In the genomic region with DNA sequence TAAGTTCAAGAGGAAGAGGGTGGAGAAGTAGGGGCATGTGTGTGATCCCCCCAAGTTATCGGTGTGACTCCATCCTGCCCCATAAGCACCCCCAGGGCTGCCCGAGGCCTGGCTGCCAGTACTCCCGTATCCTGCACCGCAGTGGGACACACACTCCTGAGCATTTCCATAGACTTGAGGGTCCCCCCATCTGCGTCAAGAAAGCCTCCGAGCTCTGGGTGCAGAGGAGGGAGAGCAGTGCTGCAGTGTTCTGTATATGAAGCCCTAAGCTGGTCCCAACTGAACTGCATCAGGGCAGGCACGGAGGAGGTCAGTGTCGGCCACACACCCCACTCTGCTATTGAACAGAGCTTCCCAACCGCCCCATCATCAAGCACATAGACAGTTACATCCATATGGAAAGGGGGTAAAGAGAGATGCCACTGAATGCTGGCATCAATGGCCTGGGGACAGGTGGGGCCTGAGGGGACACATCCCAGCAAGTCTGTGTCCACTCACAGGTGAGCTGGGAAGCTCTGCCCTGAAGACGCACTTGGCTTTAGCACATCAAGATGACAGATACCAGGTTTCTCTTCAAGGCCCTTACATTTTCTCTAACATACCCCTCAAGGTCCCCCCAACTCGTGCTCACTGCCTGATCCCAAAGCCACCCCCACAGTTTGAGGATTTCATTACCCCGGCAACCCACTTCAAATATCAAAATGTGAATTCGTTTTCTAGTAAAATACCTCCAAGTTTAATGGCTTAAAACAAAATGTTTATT, we compare ENCODE assay signal across 1 cellular context.
TF ChIP-seq lines count a peak whose summit lies in the region.

No MANE protein-coding gene starts in this region.

TF ChIP-seq in endothelial cell of umbilical vein, 7 proteins besides CTCF, POLR2A, EP300 and RAD21:
- TF ChIP-seq GATA2 (IDR thresholded peaks at IDR 0.05; ENCODE audit: insufficient read depth, insufficient read length, low read depth, low read length) = no peak
- no peak for TF ChIP-seq FOS (IDR thresholded peaks at IDR 0.05; ENCODE audit: borderline replicate concordance, insufficient read depth, low read length)
- TF ChIP-seq MYC (IDR thresholded peaks at IDR 0.05; ENCODE audit: low read depth, low read length) = no peak
- TF ChIP-seq EZH2 (IDR thresholded peaks at IDR 0.05; ENCODE audit: borderline replicate concordance, low read depth, low read length, severe bottlenecking) = no peak
- no peak for TF ChIP-seq JUN (IDR thresholded peaks at IDR 0.05; ENCODE audit: borderline replicate concordance, insufficient read depth, insufficient read length, low read depth)
- TF ChIP-seq MAX (IDR thresholded peaks at IDR 0.05; ENCODE audit: insufficient read depth, insufficient read length) = no peak
- TF ChIP-seq POLR2AphosphoS5 (IDR thresholded peaks at IDR 0.05; ENCODE audit: insufficient read depth, low read depth, low read length) = no peak
TF ChIP-seq in endothelial cell of umbilical vein: peak in this region for 0.
